ENCODE assay signal across 8 cellular contexts in genomic region chr6:41548098-41548840, GRCh38. TPM values are rescaled to one million over a fixed set of nuclear protein-coding genes. Genes with fewer than 3 reads are reported as not detected.
DNase-seq lines count a peak whose midpoint lies in the region; ATAC-seq and TF ChIP-seq lines count a peak whose summit lies in the region.

No MANE protein-coding gene starts in this region.

- no peak for TF ChIP-seq EP300 in sigmoid colon (IDR thresholded peaks at IDR 0.05)

- 32 to 37% methylated on average over 47 to 50 of the region's 50 CpGs for WGBS in esophagus, 2 donors
- WGBS in sigmoid colon, 2 donors = 19 to 35% methylated on average over 50 of the region's 50 CpGs

- peak overlapping the region; percentile 77 for H3K4me3 Mint-ChIP-seq in activated CD4-positive, alpha-beta T cell treated with anti-CD3 and anti-CD28 coated beads, Interleukin-2, amount 10 ng/mL, durations not matched to agents 7 days and 5 days

- CTCF ChIA-PET in GM10248 (lab: Yijun Ruan, JAX) = interaction anchor here (0.9 to 1.5 kb wide), 7 partner anchors 16 to 396 kb away, joined by 3 to 4 read pairs (median 3); no protein-coding TSS in a partner anchor
- CTCF ChIA-PET in activated CD4-positive, alpha-beta T cell treated with anti-CD3 and anti-CD28 coated beads, Interleukin-2, amount 10 ng/mL, durations not matched to agents 7 days and 5 days (lab: Charles Lee) = interaction anchor here (1.0 kb wide), 1 partner anchor 11 kb away, joined by 4 read pairs; no protein-coding TSS in a partner anchor

- H3K27me3 ChIP-seq in esophagus (ENCODE audit: control insufficient read depth in 1 of 2, insufficient read depth in 2 of 2, low read length in 2 of 2) (no peaks in the 10 kb centered on the region), sigmoid colon (no peaks in the 10 kb centered on the region)

- TF ChIP-seq CTCF in GM10248 (IDR thresholded peaks at IDR 0.05; ENCODE audit: control extremely low read depth, extremely low read depth, low read depth, missing control alignments) = peak; percentile 10
- TF ChIP-seq CTCF in sigmoid colon (IDR thresholded peaks at IDR 0.05) = no peak

- intact Hi-C loops in sigmoid colon (cut with DNase I) = loop anchor here (5.0 kb wide), 2 partner anchors 44 to 96 kb away; no protein-coding TSS in a partner anchor

- H3K36me3 Mint-ChIP-seq in activated CD4-positive, alpha-beta T cell treated with anti-CD3 and anti-CD28 coated beads, Interleukin-2, amount 10 ng/mL, durations not matched to agents 7 days and 5 days (ENCODE audit: low read depth) = no peaks in the 10 kb centered on the region

- POLR2A ChIA-PET in GM10248 (lab: Yijun Ruan, JAX) = interaction anchor here (0.5 to 0.7 kb wide), 2 partner anchors 78 to 363 kb away, joined by 3 to 4 read pairs; no protein-coding TSS in a partner anchor
- POLR2A ChIA-PET in activated CD4-positive, alpha-beta T cell treated with anti-CD3 and anti-CD28 coated beads, Interleukin-2, amount 10 ng/mL, durations not matched to agents 7 days and 5 days (lab: Charles Lee) = no interaction called here

- peaks cover 24% of the 10 kb centered on the region for H3K4me1 Mint-ChIP-seq in activated CD4-positive, alpha-beta T cell treated with anti-CD3 and anti-CD28 coated beads, Interleukin-2, amount 10 ng/mL, durations not matched to agents 7 days and 5 days

- H3K9me3 ChIP-seq in esophagus (ENCODE audit: control insufficient read depth in 2 of 2, insufficient read depth in 1 of 2, low read depth in 1 of 2, low read length in 1 of 2) (no peaks in the 10 kb centered on the region), sigmoid colon (no peaks in the 10 kb centered on the region)

- H3K4me3 ChIP-seq in esophagus (ENCODE audit: low read depth in 1 of 2, low read length in 2 of 2) (peak overlapping the region; percentile 72 to 77), sigmoid colon (peak overlapping the region; percentile 57 to 96 (median 95))

- H3K4me1 ChIP-seq in esophagus (ENCODE audit: control insufficient read depth in 2 of 2, insufficient read depth in 2 of 2, low read length in 1 of 2) (peaks cover 3 to 25% of the 10 kb centered on the region in 2 donors), sigmoid colon (peaks cover 0 to 66% (median 46%) of the 10 kb centered on the region in 4 donors)

- peaks cover 0 to 6% of the 10 kb centered on the region in 2 donors for H3K36me3 ChIP-seq in esophagus (ENCODE audit: control insufficient read depth in 2 of 2, insufficient read depth in 2 of 2, low read length in 1 of 2)
- peaks cover 0 to 7% (median 0%) of the 10 kb centered on the region in 4 donors for H3K36me3 ChIP-seq in sigmoid colon

- TF ChIP-seq POLR2A in sigmoid colon (IDR thresholded peaks at IDR 0.05) = no peak

- no peaks in the 10 kb centered on the region for H3K9me3 Mint-ChIP-seq in activated CD4-positive, alpha-beta T cell treated with anti-CD3 and anti-CD28 coated beads, Interleukin-2, amount 10 ng/mL, durations not matched to agents 7 days and 5 days

- in situ Hi-C loops in G401 (cut with HindIII; ENCODE audit: low sequenced_read_pairs) = no loop called here

- no peak overlapping the region for H3K27ac Mint-ChIP-seq in activated CD4-positive, alpha-beta T cell treated with anti-CD3 and anti-CD28 coated beads, Interleukin-2, amount 10 ng/mL, durations not matched to agents 7 days and 5 days

- ATAC-seq in HG02938 (IDR thresholded peaks at IDR 0.05; ENCODE audit: unreplicated experiment) = no peak

- peak; percentile 70 for DNase-seq in GM10248 (ENCODE audit: extremely low spot score)
- no peak for DNase-seq in activated CD4-positive, alpha-beta T cell treated with anti-CD3 and anti-CD28 coated beads, Interleukin-2, amount 10 ng/mL, durations not matched to agents 7 days and 5 days
- DNase-seq in sigmoid colon = no peak
- DNase-seq in G401 (ENCODE audit: low spot score) = no peak
- DNase-seq in NOMO-1 treated with dmso at 0.1 percent for 144 hours (lab: John Stamatoyannopoulos, UW; ENCODE audit: unreplicated experiment) = no peak
- no peak for DNase-seq in NCI-H2171 (lab: John Stamatoyannopoulos, UW)

- peaks cover 57% of the 10 kb centered on the region for H3K27me3 Mint-ChIP-seq in activated CD4-positive, alpha-beta T cell treated with anti-CD3 and anti-CD28 coated beads, Interleukin-2, amount 10 ng/mL, durations not matched to agents 7 days and 5 days

- H3K27ac ChIP-seq in esophagus (ENCODE audit: low read depth in 2 of 2, low read length in 1 of 2) = no peak overlapping the region
- peak overlapping the region in 2 of 4 donors; percentile 90 to 92 for H3K27ac ChIP-seq in sigmoid colon

RNA-seq across cellular contexts. Expression of gene FOXP4, which starts 2.1 kb away (rescaled TPM):
- total RNA-seq in activated CD4-positive, alpha-beta T cell treated with anti-CD3 and anti-CD28 coated beads, Interleukin-2, amount 10 ng/mL, durations not matched to agents 7 days and 5 days = 1 to 10 TPM; 4.8 to 5.3 TPM
- polyA plus RNA-seq in esophagus (1 to 10 TPM; 6.6 to 8.4 TPM), sigmoid colon (10 to 100 TPM; 12.7 to 19.5 (median 15.6) TPM)
- total RNA-seq in sigmoid colon = 10 to 100 TPM in 1 of 4 donors, 1 to 10 TPM in 3; 4.1 to 14.1 (median 5.8) TPM
- 2.3 and 2.6 TPM in 2 replicates for total RNA-seq in G401 (2014; rRNA removed; shearing (Covaris generic))
